7 cellular contexts compared by ENCODE assay signal in genomic region chr19:55258476-55258827, GRCh38. TPM values are rescaled to one million over a fixed set of nuclear protein-coding genes. Genes with fewer than 3 reads are reported as not detected.
DNase-seq lines count a peak whose midpoint lies in the region; ATAC-seq and TF ChIP-seq lines count a peak whose summit lies in the region.

No MANE protein-coding gene starts in this region.

- peaks cover 37% of the 10 kb centered on the region for H3K4me1 Mint-ChIP-seq in type B pancreatic cell (ENCODE audit: unreplicated experiment)

- no peaks in the 10 kb centered on the region for H3K27me3 ChIP-seq in muscle layer of duodenum (ENCODE audit: low read depth, low read length)

- H3K4me3 Mint-ChIP-seq in type B pancreatic cell: peak overlapping the region; percentile 94

- DNase-seq in T-helper 2 cell (peak in 4 of 5 experiments; percentile 23 to 40 (median 31)), type B pancreatic cell (ENCODE audit: extremely low spot score, unreplicated experiment) (no peak), retina (no peak)
- DNase-seq in effector CD4-positive, alpha-beta T cell: peak; percentile 40

- peaks cover 16 to 45% of the 10 kb centered on the region in 2 donors for H3K4me1 ChIP-seq in muscle layer of duodenum (ENCODE audit: control insufficient read depth in 1 of 2, insufficient read depth in 2 of 2, low read length in 2 of 2)

- ATAC-seq in GM19023 (IDR thresholded peaks at IDR 0.05; ENCODE audit: unreplicated experiment) (peak; percentile 14), HG02970 (IDR thresholded peaks at IDR 0.05; ENCODE audit: low FRiP score, unreplicated experiment) (peak; percentile 21)

- no peaks in the 10 kb centered on the region for H3K27me3 Mint-ChIP-seq in type B pancreatic cell

- peak overlapping the region; percentile 81 to 87 for H3K4me3 ChIP-seq in muscle layer of duodenum (ENCODE audit: low read depth in 1 of 2, low read length in 2 of 2)

- no peak for TF ChIP-seq CTCF in type B pancreatic cell (conservative IDR thresholded peaks at IDR 0.05)

- H3K27ac ChIP-seq in muscle layer of duodenum (ENCODE audit: low read length): no peak overlapping the region

- H3K9me3 Mint-ChIP-seq in type B pancreatic cell: no peaks in the 10 kb centered on the region

- H3K36me3 ChIP-seq in muscle layer of duodenum (ENCODE audit: control insufficient read depth in 1 of 2, insufficient read depth in 2 of 2, low read length in 2 of 2): peaks cover 0 to 10% of the 10 kb centered on the region in 2 donors

- H3K9me3 ChIP-seq in muscle layer of duodenum (ENCODE audit: control insufficient read depth in 1 of 2, low read length in 2 of 2): no peaks in the 10 kb centered on the region

- H3K36me3 Mint-ChIP-seq in type B pancreatic cell: peaks cover 9% of the 10 kb centered on the region

- no peak overlapping the region for H3K27ac Mint-ChIP-seq in type B pancreatic cell

RNA-seq across cellular contexts. Expression of gene PPP6R1, which starts 0.4 kb away (rescaled TPM):
- total RNA-seq in type B pancreatic cell (ENCODE audit: low replicate concordance): 71.5 and 72.3 TPM in 2 replicates

RNA-seq across cellular contexts. Expression of gene HSPBP1, which starts 21.5 kb away (rescaled TPM):
- 37.8 and 50.7 TPM in 2 replicates for total RNA-seq in type B pancreatic cell (ENCODE audit: low replicate concordance)

RNA-seq across cellular contexts. Expression of gene BRSK1, which starts 25.3 kb away (rescaled TPM):
- 9.8 and 32.3 TPM in 2 replicates for total RNA-seq in type B pancreatic cell (ENCODE audit: low replicate concordance)

RNA-seq across cellular contexts. Expression of gene TMEM86B, which starts 29.9 kb away (rescaled TPM):
- total RNA-seq in type B pancreatic cell (ENCODE audit: low replicate concordance): 14.4 and 19.0 TPM in 2 replicates

RNA-seq across cellular contexts. Expression of gene PTPRH, which starts 49.2 kb away (rescaled TPM):
- total RNA-seq in type B pancreatic cell (ENCODE audit: low replicate concordance): 3.9 and 4.3 TPM in 2 replicates

Comparison
In these comparisons a context has a peak if more than half of its experiments do, and no peak if none do; other contexts are left out.
1. DNase-seq: peak in T-helper 2 cell (4 of 5) and effector CD4-positive, alpha-beta T cell (single experiment); none in type B pancreatic cell (single experiment) and retina (single experiment).